Comparison of ENCODE assay signal across 36 cellular contexts in genomic region chr5:74682636-74683035, GRCh38. TPM values are rescaled to one million over a fixed set of nuclear protein-coding genes. Genes with fewer than 3 reads are reported as not detected.
DNase-seq lines count a peak whose midpoint lies in the region; ATAC-seq and TF ChIP-seq lines count a peak whose summit lies in the region.
"Had no signal": no experiment of that assay in that cellular context is flagged by ENCODE, and none has a peak within 500 bp of the region (broad histone marks: within the 10 kb centered on the region; RNA-seq: fewer than 3 reads in every experiment).

No MANE protein-coding gene starts in this region.

- H2BK5ac ChIP-seq in H9 (ENCODE audit: insufficient read length, low read length) = no peak overlapping the region

- H3K9ac ChIP-seq in OCI-LY1 (ENCODE audit: low read length) (peak overlapping the region; percentile 14; the same call in 1 of the 2 replicates), H9 (ENCODE audit: extremely low read depth, insufficient read length, low read length) (no peak overlapping the region)
- H3K9ac ChIP-seq: KMS-11 had no signal

- H3K56ac ChIP-seq in H9 (ENCODE audit: insufficient read length, low read depth, low read length) = no peak overlapping the region

- no peak overlapping the region for H4K8ac ChIP-seq in H9 (replicated peaks; ENCODE audit: insufficient read length, low read depth, low read length)

- H3T11ph ChIP-seq in H9 (ENCODE audit: low read length) = no peak overlapping the region

- TF ChIP-seq CTCF in OCI-LY1 (IDR thresholded peaks at IDR 0.05; ENCODE audit: low read length) = no peak
- no peak for TF ChIP-seq CTCF in foreskin keratinocyte (conservative IDR thresholded peaks at IDR 0.05)
- TF ChIP-seq CTCF in progenitor cell of endocrine pancreas (IDR thresholded peaks at IDR 0.05; ENCODE audit: unreplicated experiment) = no peak
- no peak for TF ChIP-seq CTCF in H9 (conservative IDR thresholded peaks at IDR 0.05)

- H3K4me1 Mint-ChIP-seq in progenitor cell of endocrine pancreas (ENCODE audit: low read depth) = peaks cover 12% of the 10 kb centered on the region
- H3K4me1 Mint-ChIP-seq in H9 = peaks cover 14 to 19% of the 10 kb centered on the region in 2 experiments

- peak; percentile 6 for ATAC-seq in foreskin keratinocyte
- ATAC-seq in HG03159 (IDR thresholded peaks at IDR 0.05; ENCODE audit: unreplicated experiment) = no peak
- ATAC-seq: esophagus mucosa, GM12878, heart left ventricle had no signal

- no peak overlapping the region for H2BK120ac ChIP-seq in H9 (ENCODE audit: low read depth, low read length, poor library complexity, severe bottlenecking)

- H3K27me3 ChIP-seq in OCI-LY1 (ENCODE audit: insufficient read depth, low read length) (no peaks in the 10 kb centered on the region), foreskin keratinocyte (no peaks in the 10 kb centered on the region), H9 (ENCODE audit: insufficient read depth, low read length) (no peaks in the 10 kb centered on the region)
- H3K27me3 ChIP-seq: heart left ventricle, Peyer's patch, sigmoid colon, transverse colon had no signal

- DNase-seq in DMS53 (lab: John Stamatoyannopoulos, UW) = peak; percentile 27
- DNase-seq in DMS53 treated with DMSO at 0.1 percent for 48 hours (lab: John Stamatoyannopoulos, UW; ENCODE audit: unreplicated experiment) = no peak
- no peak for DNase-seq in foreskin keratinocyte
- DNase-seq in progenitor cell of endocrine pancreas (ENCODE audit: low spot score, unreplicated experiment) = no peak
- no peak for DNase-seq in substantia nigra (lab: John Stamatoyannopoulos, UW)
- DNase-seq in H9 = no peak
- DNase-seq: activated CD4-positive, alpha-beta T cell treated with anti-CD3 and anti-CD28 coated beads for 4 hours; activated CD8-positive, alpha-beta memory T cell treated with anti-CD3 and anti-CD28 coated beads for 24 hours; activated effector memory CD4-positive, alpha-beta T cell treated with Interleukin-2 at 50 U/mL for 16 hours; cerebellar nuclear complex; dermis blood vessel endothelial cell; endodermal cell; heart left ventricle; left ventricle myocardium inferior; mesenchymal stem cell; MM.1S; NCI-H1105 treated with DMSO at 0.1 percent for 48 hours; NCI-H2029 treated with DMSO at 0.1 percent for 48 hours; NCI-H524 treated with DMSO at 0.1 percent for 48 hours; NK-92 treated with Interleukin-12 subunit alpha and Interleukin-12 subunit beta, amount 100 ng/mL, for 24 hours; occipital lobe; Peyer's patch; SHP77 treated with DMSO at 0.1 percent for 48 hours; sigmoid colon; stimulated activated CD4-positive, alpha-beta T cell treated with anti-CD3 and anti-CD28 coated beads, Interleukin-12 subunit alpha, Interleukin-12 subunit beta, amount 100 ng/mL, for 4 hours; stimulated activated CD4-positive, alpha-beta T cell treated with anti-CD3 and anti-CD28 coated beads, Interleukin-4, amount 100 ng/mL, for 1 hour; T1000; transverse colon; WERI-Rb-1 had no signal

- H3K27me3 Mint-ChIP-seq in progenitor cell of endocrine pancreas (peaks cover 14% of the 10 kb centered on the region), H9 (ENCODE audit: low read depth) (peaks cover 4% of the 10 kb centered on the region)

- H3K27ac ChIP-seq in OCI-LY1 (ENCODE audit: low read depth, low read length, poor library complexity, severe bottlenecking) (no peak overlapping the region), foreskin keratinocyte (no peak overlapping the region), substantia nigra (ENCODE audit: low read depth, low read length, poor library complexity, severe bottlenecking) (no peak overlapping the region), H9 (ENCODE audit: insufficient read length, low read depth, low read length) (no peak overlapping the region)
- H3K27ac ChIP-seq: 22Rv1, heart left ventricle, HL-60, KMS-11, left ventricle myocardium inferior, Peyer's patch, sigmoid colon, transverse colon, WERI-Rb-1 had no signal

- peaks cover 8% of the 10 kb centered on the region for H3K23me2 ChIP-seq in H9 (ENCODE audit: insufficient read length, low read depth, low read length, poor library complexity, severe bottlenecking)

- H4K5ac ChIP-seq in H9 (ENCODE audit: insufficient read length, low read depth, low read length) = no peak overlapping the region

- H3K9me3 ChIP-seq in OCI-LY1 (ENCODE audit: low read length) = no peaks in the 10 kb centered on the region
- H3K9me3 ChIP-seq in H9 (ENCODE audit: control insufficient read depth, low read depth, low read length) = no peaks in the 10 kb centered on the region
- H3K9me3 ChIP-seq: heart left ventricle, left ventricle myocardium inferior, Peyer's patch, sigmoid colon, transverse colon had no signal

- H2BK15ac ChIP-seq in H9 (ENCODE audit: low read depth, low read length) = no peak overlapping the region

- H3K4me1 ChIP-seq in OCI-LY1 (ENCODE audit: insufficient read depth, low read length, severe bottlenecking) (peaks cover 34% of the 10 kb centered on the region), foreskin keratinocyte (peaks cover 5% of the 10 kb centered on the region), H9 (ENCODE audit: insufficient read depth, low read length) (peaks cover 5% of the 10 kb centered on the region; the same call in 1 of the 2 replicates)

- peak overlapping the region; percentile 45 for H3K4me3 ChIP-seq in OCI-LY1 (ENCODE audit: low read depth, low read length, poor library complexity, severe bottlenecking)
- H3K4me3 ChIP-seq: GM12878, heart left ventricle, left ventricle myocardium inferior, Peyer's patch, sigmoid colon, transverse colon had no signal

- H2BK20ac ChIP-seq in H9 (ENCODE audit: low read depth, low read length, poor library complexity, severe bottlenecking) = no peak overlapping the region

- H3K4ac ChIP-seq in H9 (ENCODE audit: low read depth, low read length) = no peak overlapping the region

- H2AFZ ChIP-seq in OCI-LY1 (ENCODE audit: low read length) (peak overlapping the region; percentile 51; the same call in 1 of the 2 replicates), H9 (ENCODE audit: low read length) (no peak overlapping the region)

- H3K4me2 ChIP-seq in OCI-LY1 (ENCODE audit: low read length) = peak overlapping the region; percentile 59
- no peak overlapping the region for H3K4me2 ChIP-seq in H9 (ENCODE audit: insufficient read depth, insufficient read length, low read length)
- H3K4me2 ChIP-seq: KMS-11 had no signal

- H2AK5ac ChIP-seq in H9 (ENCODE audit: insufficient read length, low read length) = no peak overlapping the region

- no peak overlapping the region for H3K18ac ChIP-seq in H9 (ENCODE audit: insufficient read length, low read depth, low read length)

- no peaks in the 10 kb centered on the region for H3K9me2 ChIP-seq in OCI-LY1 (ENCODE audit: low read depth, low read length)

- no peaks in the 10 kb centered on the region for H3K36me3 ChIP-seq in OCI-LY1 (ENCODE audit: insufficient read depth, low read length)
- H3K36me3 ChIP-seq: heart left ventricle, left ventricle myocardium inferior, Peyer's patch, sigmoid colon, transverse colon, WERI-Rb-1 had no signal

- no peak overlapping the region for H3K23ac ChIP-seq in H9 (ENCODE audit: insufficient read length, low read depth, low read length)

- no CpG with 5 or more reads among the region's 2 CpGs for WGBS in H9 (ENCODE audit: extremely low coverage, insufficient read length, low lambda C conversion rate)

- no peaks in the 10 kb centered on the region for H4K20me1 ChIP-seq in OCI-LY1 (ENCODE audit: insufficient read depth, low read length)
- H4K20me1 ChIP-seq in H9 (ENCODE audit: control insufficient read depth, insufficient read depth, insufficient read length) = no peaks in the 10 kb centered on the region

- H3K27ac Mint-ChIP-seq in progenitor cell of endocrine pancreas (no peak overlapping the region), H9 (no peak overlapping the region)
- H3K27ac Mint-ChIP-seq: endodermal cell had no signal

- H3K9me3 Mint-ChIP-seq in progenitor cell of endocrine pancreas (ENCODE audit: low read depth) (no peaks in the 10 kb centered on the region), H9 (no peaks in the 10 kb centered on the region)
- H3K9me3 Mint-ChIP-seq: endodermal cell had no signal

- no peak overlapping the region for H4K91ac ChIP-seq in H9 (ENCODE audit: insufficient read length, low read depth, low read length)

- no peaks in the 10 kb centered on the region for H3K79me2 ChIP-seq in OCI-LY1 (ENCODE audit: insufficient read depth, low read length)
- H3K79me2 ChIP-seq in H9 (ENCODE audit: insufficient read depth, low read length) = no peaks in the 10 kb centered on the region

- H3K14ac ChIP-seq in H9 (ENCODE audit: insufficient read depth, low read length) = no peak overlapping the region

- H3K36me3 Mint-ChIP-seq in progenitor cell of endocrine pancreas (ENCODE audit: insufficient read depth) (no peaks in the 10 kb centered on the region), H9 (ENCODE audit: insufficient read depth in 1 of 3, low read depth in 3 of 3) (no peaks in the 10 kb centered on the region)

- no peaks in the 10 kb centered on the region for H3F3A ChIP-seq in OCI-LY1 (ENCODE audit: insufficient read depth, low read length)

- peak overlapping the region; percentile 49 for H3K4me3 Mint-ChIP-seq in progenitor cell of endocrine pancreas (ENCODE audit: low read depth)
- no peak overlapping the region for H3K4me3 Mint-ChIP-seq in H9
- H3K4me3 Mint-ChIP-seq: endodermal cell had no signal

- H3K79me1 ChIP-seq in H9 (ENCODE audit: insufficient read depth, low read depth, low read length, poor library complexity, severe bottlenecking) = no peaks in the 10 kb centered on the region

- H2BK12ac ChIP-seq in H9 (ENCODE audit: insufficient read length, low read depth, low read length) = no peak overlapping the region

RNA-seq across cellular contexts. Expression of gene HEXB, which starts 2.4 kb away (rescaled TPM):
- total RNA-seq in foreskin keratinocyte (111 and 129 TPM in 2 replicates), progenitor cell of endocrine pancreas (59.9 and 61.4 TPM in 2 replicates), H9 (2021) (53.7 and 56.3 TPM in 2 replicates)
- polyA plus RNA-seq in foreskin keratinocyte = 106 and 122 TPM in 2 replicates

RNA-seq across cellular contexts. Expression of gene ENC1, which starts 42.1 kb away (rescaled TPM):
- total RNA-seq in foreskin keratinocyte (46.5 and 52.3 TPM in 2 replicates), progenitor cell of endocrine pancreas (71.7 and 78.7 TPM in 2 replicates), H9 (2021) (14.4 and 15.5 TPM in 2 replicates)
- 14.5 and 15.5 TPM in 2 replicates for polyA plus RNA-seq in foreskin keratinocyte
